8 cellular contexts compared by ENCODE assay signal in genomic region chr3:57555738-57556458, GRCh38. TPM values are rescaled to one million over a fixed set of nuclear protein-coding genes. Genes with fewer than 3 reads are reported as not detected.
A peak's percentile ranks its signal among the peaks of the same experiment; 100 is the strongest.
DNase-seq lines count a peak whose midpoint lies in the region; ATAC-seq and TF ChIP-seq lines count a peak whose summit lies in the region.

A gene with protein sequence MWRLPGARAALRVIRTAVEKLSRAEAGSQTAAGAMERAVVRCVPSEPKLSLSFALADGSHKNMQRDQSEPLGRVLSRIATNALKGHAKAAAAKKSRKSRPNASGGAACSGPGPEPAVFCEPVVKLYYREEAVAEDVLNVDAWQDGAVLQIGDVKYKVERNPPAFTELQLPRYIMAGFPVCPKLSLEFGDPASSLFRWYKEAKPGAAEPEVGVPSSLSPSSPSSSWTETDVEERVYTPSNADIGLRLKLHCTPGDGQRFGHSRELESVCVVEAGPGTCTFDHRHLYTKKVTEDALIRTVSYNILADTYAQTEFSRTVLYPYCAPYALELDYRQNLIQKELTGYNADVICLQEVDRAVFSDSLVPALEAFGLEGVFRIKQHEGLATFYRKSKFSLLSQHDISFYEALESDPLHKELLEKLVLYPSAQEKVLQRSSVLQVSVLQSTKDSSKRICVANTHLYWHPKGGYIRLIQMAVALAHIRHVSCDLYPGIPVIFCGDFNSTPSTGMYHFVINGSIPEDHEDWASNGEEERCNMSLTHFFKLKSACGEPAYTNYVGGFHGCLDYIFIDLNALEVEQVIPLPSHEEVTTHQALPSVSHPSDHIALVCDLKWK (plus strand): TSS chr3:57556274. CDS start chr3:57556380, 106 bp downstream.

- H3K27ac Mint-ChIP-seq in activated CD4-positive, alpha-beta memory T cell treated with anti-CD3 and anti-CD28 coated beads for 36 hours, result peak within 1 kb of the TSS; percentile 96

- H3K27me3 ChIP-seq in duodenal mucosa (ENCODE audit: control insufficient read depth in 1 of 2, insufficient read depth in 2 of 2, low read length in 2 of 2), result no peaks in the 10 kb centered on the region

- peak in 1 of 2 donors; percentile 2 for TF ChIP-seq POLR2A in lower leg skin (IDR thresholded peaks at IDR 0.05)

- CTCF ChIA-PET in activated CD4-positive, alpha-beta memory T cell treated with anti-CD3 and anti-CD28 coated beads for 36 hours (lab: Charles Lee), result interaction anchor here (0.6 to 3.0 kb wide), 10 partner anchors 10 to 387 kb away, joined by 3 to 24 read pairs (median 4); partner anchors contain the start of genes ARF4 and SLMAP

- peaks cover 20 to 22% of the 10 kb centered on the region in 2 donors for H3K4me1 ChIP-seq in duodenal mucosa (ENCODE audit: control insufficient read depth in 1 of 2, insufficient read depth in 2 of 2, low read length in 2 of 2)

- no peaks in the 10 kb centered on the region for H3K9me3 Mint-ChIP-seq in activated CD4-positive, alpha-beta memory T cell treated with anti-CD3 and anti-CD28 coated beads for 36 hours

- DNase-seq in CD1c-positive myeloid dendritic cell (ENCODE audit: extremely low spot score) (peak; percentile 93), NCI-H82 treated with DMSO at 0.1 percent for 48 hours (lab: John Stamatoyannopoulos, UW; ENCODE audit: unreplicated experiment) (peak; percentile 75), lower leg skin (ENCODE audit: low spot score in 2 of 2) (peak; percentile 79 to 96)
- DNase-seq in activated CD4-positive, alpha-beta memory T cell treated with anti-CD3 and anti-CD28 coated beads for 36 hours, result peak; percentile 89
- peak; percentile 70 to 80 for DNase-seq in stimulated activated CD4-positive, alpha-beta T cell treated with anti-CD3 and anti-CD28 coated beads, Interleukin-4, amount 100 ng/mL, for 4 hours

- peaks cover 34% of the 10 kb centered on the region for H3K4me1 Mint-ChIP-seq in activated CD4-positive, alpha-beta memory T cell treated with anti-CD3 and anti-CD28 coated beads for 36 hours (ENCODE audit: low read depth)

- H3K36me3 ChIP-seq in duodenal mucosa (ENCODE audit: control insufficient read depth in 1 of 2, insufficient read depth in 2 of 2, low read length in 2 of 2), result peaks cover 4 to 9% of the 10 kb centered on the region in 2 donors

- H3K36me3 Mint-ChIP-seq in activated CD4-positive, alpha-beta memory T cell treated with anti-CD3 and anti-CD28 coated beads for 36 hours, result peaks cover 32% of the 10 kb centered on the region

- H3K27me3 Mint-ChIP-seq in activated CD4-positive, alpha-beta memory T cell treated with anti-CD3 and anti-CD28 coated beads for 36 hours, result no peaks in the 10 kb centered on the region

- peak within 1 kb of the TSS; percentile 83 for H3K27ac ChIP-seq in duodenal mucosa (ENCODE audit: low read depth, low read length)

- peak within 1 kb of the TSS; percentile 91 to 92 for H3K4me3 ChIP-seq in duodenal mucosa (ENCODE audit: low read depth in 1 of 2, low read length in 2 of 2)
- peak within 1 kb of the TSS; percentile 73 for H3K4me3 ChIP-seq in lower leg skin (ENCODE audit: low read depth, poor library complexity, severe bottlenecking)

- POLR2A ChIA-PET in activated CD4-positive, alpha-beta memory T cell treated with anti-CD3 and anti-CD28 coated beads for 36 hours (lab: Charles Lee), result interaction anchor here (0.5 to 3.5 kb wide), 5 partner anchors 16 to 262 kb away, joined by 3 to 44 read pairs (median 3); partner anchors contain the start of genes ARF4, DENND6A and SLMAP

- peak; percentile 79 for ATAC-seq in GM19372 (IDR thresholded peaks at IDR 0.05; ENCODE audit: low read depth, unreplicated experiment)
- peak; percentile 77 for ATAC-seq in HG03521 (IDR thresholded peaks at IDR 0.05; ENCODE audit: unreplicated experiment)

- peak within 1 kb of the TSS; percentile 97 for H3K4me3 Mint-ChIP-seq in activated CD4-positive, alpha-beta memory T cell treated with anti-CD3 and anti-CD28 coated beads for 36 hours

- no peak for TF ChIP-seq CTCF in lower leg skin (IDR thresholded peaks at IDR 0.05)

- intact Hi-C loops in activated CD4-positive, alpha-beta memory T cell treated with anti-CD3 and anti-CD28 coated beads for 36 hours (cut with micrococcal nuclease), result loop anchor here (1.0 to 5.0 kb wide), 6 partner anchors 41 to 389 kb away; partner anchors contain the start of genes APPL1, ARF4, DENND6A and IL17RD
- intact Hi-C loops in lower leg skin (cut with DNase I; ENCODE audit: low total_unique reads), result no loop called here

- H3K9me3 ChIP-seq in duodenal mucosa (ENCODE audit: control insufficient read depth in 1 of 2, low read length in 2 of 2), result no peaks in the 10 kb centered on the region

- H3K9ac ChIP-seq in duodenal mucosa (ENCODE audit: low read depth in 1 of 2, low read length in 2 of 2), result peak within 1 kb of the TSS; percentile 89 to 91

- WGBS in lower leg skin, 2 donors, result 1% methylated on average over 47 to 54 of the region's 54 CpGs

RNA-seq across cellular contexts. Expression of the gene that starts here (rescaled TPM):
- total RNA-seq in activated CD4-positive, alpha-beta memory T cell treated with anti-CD3 and anti-CD28 coated beads for 36 hours, result 10 to 100 TPM; 20.7 to 21.9 TPM
- total RNA-seq in lower leg skin, result 10 to 100 TPM; 17.4 to 26.6 (median 22.1) TPM

Comparison
In these comparisons a context has a peak if more than half of its experiments do, and no peak if none do; other contexts are left out.
1. Peak in every context shown above with its lines: DNase-seq, ATAC-seq, H3K4me3 ChIP-seq and H3K27ac ChIP-seq.